Comparison of ENCODE assay signal across 21 cellular contexts in genomic region chr18:58844871-58845270, GRCh38.
"Had no signal": no experiment of that assay in that cellular context is flagged by ENCODE, and none has a peak within 500 bp of the region (broad histone marks: within the 10 kb centered on the region; RNA-seq: fewer than 3 reads in every experiment).

No MANE protein-coding gene starts in this region.

- H3K27ac ChIP-seq: body of pancreas, epithelial cell of prostate, foreskin keratinocyte, pancreas, skin epidermis had no signal

- H3K4me1 ChIP-seq: pancreas had no signal

- ATAC-seq: activated T-helper 17 cell treated with anti-CD3 and anti-CD28 coated beads, Interleukin-2, amount 50 U/mL, for 72 hours; body of pancreas; foreskin keratinocyte; left ventricle myocardium superior; mucosa of descending colon; pancreas; stimulated activated memory B cell treated with anti-CD40 and anti-IgM and Interleukin-4, amounts not matched to agents 10 μg/mL and 1 μg/mL and 100 μg/mL, for 72 hours had no signal

- H3K36me3 ChIP-seq: pancreas had no signal

- H3K27me3 ChIP-seq: body of pancreas, dorsolateral prefrontal cortex, foreskin keratinocyte, pancreas, testis had no signal

- H3K4me3 ChIP-seq: body of pancreas, dorsolateral prefrontal cortex, mucosa of descending colon, pancreas, skin epidermis, testis had no signal

- H3K9me3 ChIP-seq: body of pancreas, mucosa of descending colon, pancreas, testis had no signal

- DNase-seq: activated B cell treated with CpG ODN at 0.5 μM for 24 hours; activated CD4-positive, alpha-beta memory T cell treated with anti-CD3 and anti-CD28 coated beads, Interleukin-2, amount 10 ng/mL, durations not matched to agents 7 days and 5 days; activated CD4-positive, alpha-beta T cell treated with anti-CD3 and anti-CD28 coated beads for 4 hours; activated naive CD4-positive, alpha-beta T cell treated with Interleukin-2 at 50 U/mL for 16 hours; activated naive CD8-positive, alpha-beta T cell treated with anti-CD3 and anti-CD28 coated beads, Interleukin-2, amount 10 ng/mL, durations not matched to agents 7 days and 5 days; activated T-cell treated with anti-CD3 and anti-CD28 coated beads, Interleukin-2, amount 50 U/mL, for 1 hour; amygdala; body of pancreas; caudate nucleus; dorsolateral prefrontal cortex; foreskin keratinocyte; left ventricle myocardium superior; mucosa of descending colon; naive B cell; pancreas; stimulated activated CD4-positive, alpha-beta T cell treated with anti-CD3 and anti-CD28 coated beads, Interleukin-4, amount 100 ng/mL, for 24 hours; testis had no signal
